In the genomic region with DNA sequence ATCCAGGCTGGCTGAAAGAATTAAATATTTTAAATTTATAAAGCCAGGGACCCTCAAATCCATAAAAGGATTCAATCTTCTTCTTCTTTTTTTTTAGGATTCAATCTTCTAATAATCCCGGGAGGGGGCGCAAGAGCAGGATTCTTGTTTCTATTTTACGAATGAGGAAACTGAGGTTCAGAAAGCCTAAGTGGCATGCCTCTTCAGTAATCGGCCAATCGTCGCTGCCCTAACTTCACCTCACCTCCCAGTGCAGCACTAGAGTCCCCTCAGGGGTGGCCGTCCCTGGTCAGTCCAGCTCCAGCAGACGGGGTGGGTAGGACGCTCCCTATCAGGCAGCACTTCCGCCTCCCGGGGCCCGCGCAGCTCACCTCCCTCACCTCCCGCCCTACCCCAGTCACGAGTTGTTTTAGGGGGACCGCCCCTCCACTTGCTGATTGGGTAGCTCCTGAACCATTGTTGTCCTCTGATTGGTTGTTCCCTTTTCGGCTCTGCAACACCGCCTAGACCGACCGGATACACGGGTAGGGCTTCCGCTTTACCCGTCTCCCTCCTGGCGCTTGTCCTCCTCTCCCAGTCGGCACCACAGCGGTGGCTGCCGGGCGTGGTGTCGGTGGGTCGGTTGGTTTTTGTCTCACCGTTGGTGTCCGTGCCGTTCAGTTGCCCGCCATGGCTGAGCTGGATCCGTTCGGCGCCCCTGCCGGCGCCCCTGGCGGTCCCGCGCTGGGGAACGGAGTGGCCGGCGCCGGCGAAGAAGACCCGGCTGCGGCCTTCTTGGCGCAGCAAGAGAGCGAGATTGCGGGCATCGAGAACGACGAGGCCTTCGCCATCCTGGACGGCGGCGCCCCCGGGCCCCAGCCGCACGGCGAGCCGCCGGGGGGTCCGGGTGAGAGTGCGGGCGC, we compare ENCODE assay signal across 8 cellular contexts. TPM values are rescaled to one million over a fixed set of nuclear protein-coding genes. Genes with fewer than 3 reads are reported as not detected.
A peak's percentile ranks its signal among the peaks of the same experiment; 100 is the strongest.
DNase-seq lines count a peak whose midpoint lies in the region; ATAC-seq and TF ChIP-seq lines count a peak whose summit lies in the region.

A gene with protein sequence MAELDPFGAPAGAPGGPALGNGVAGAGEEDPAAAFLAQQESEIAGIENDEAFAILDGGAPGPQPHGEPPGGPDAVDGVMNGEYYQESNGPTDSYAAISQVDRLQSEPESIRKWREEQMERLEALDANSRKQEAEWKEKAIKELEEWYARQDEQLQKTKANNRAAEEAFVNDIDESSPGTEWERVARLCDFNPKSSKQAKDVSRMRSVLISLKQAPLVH (plus strand): TSS at position 534 of the 902 bp plus-strand sequence. CDS start 136 bp downstream, at position 670.

- H3K27me3 ChIP-seq in lung (ENCODE audit: control insufficient read depth, insufficient read depth) = no peaks in the 10 kb centered on the region

- no peaks in the 10 kb centered on the region for H3K9me3 ChIP-seq in lung (ENCODE audit: control insufficient read depth in 2 of 2, insufficient read depth in 1 of 2, low read length in 1 of 2)

- H3K4me3 ChIP-seq in lung = peak within 1 kb of the TSS; percentile 92

- peak; percentile 97 for DNase-seq in COR-L47 (lab: John Stamatoyannopoulos, UW)
- DNase-seq in GM20000 (ENCODE audit: low spot score) = peak; percentile 99
- peak; percentile 95 for DNase-seq in HT-29 (ENCODE audit: low spot score)
- DNase-seq in NK-92 treated with Interleukin-12 subunit alpha and Interleukin-12 subunit beta, amount 100 ng/mL, for 24 hours (lab: John Stamatoyannopoulos, UW) = peak; percentile 95
- DNase-seq in activated CD8-positive, alpha-beta memory T cell treated with anti-CD3 and anti-CD28 coated beads for 24 hours = peak; percentile 94
- DNase-seq in effector CD8-positive, alpha-beta T cell (lab: John Stamatoyannopoulos, UW) = peak; percentile 92
- peak; percentile 98 for DNase-seq in lung (ENCODE audit: low spot score)
- peak; percentile 74 to 90 (median 86) for DNase-seq in stimulated activated CD4-positive, alpha-beta T cell treated with anti-CD3 and anti-CD28 coated beads, TNF-alpha, amount 100 ng/mL, for 4 hours (ENCODE audit: low read depth in 3 of 3)

- peak; percentile 96 for ATAC-seq in lung (ENCODE audit: insufficient read depth, low FRiP score)

- 0% methylated on average over 68 of the region's 68 CpGs for WGBS in lung, 2 donors

- H3K36me3 ChIP-seq in lung (ENCODE audit: control insufficient read depth in 2 of 2, insufficient read depth in 2 of 2, low read length in 2 of 2) = no peaks in the 10 kb centered on the region

- TF ChIP-seq CTCF in GM20000 (IDR thresholded peaks at IDR 0.05; ENCODE audit: extremely low read depth, missing control alignments) (no peak), lung (IDR thresholded peaks at IDR 0.05; ENCODE audit: control extremely low read depth, extremely low read depth) (no peak)

- H3K27ac ChIP-seq in lung (ENCODE audit: low read depth in 1 of 2, low read length in 1 of 2) = peak within 1 kb of the TSS; percentile 97 to 98

- H3K4me1 ChIP-seq in lung (ENCODE audit: control insufficient read depth in 2 of 2, insufficient read depth in 2 of 2, low read length in 2 of 2) = peaks cover 7 to 19% of the 10 kb centered on the region in 2 donors

RNA-seq across cellular contexts. Expression of the gene that starts here (rescaled TPM):
- 273 and 289 TPM in 2 replicates for total RNA-seq in HT-29 (2014; rRNA removed; shearing (Covaris generic))
- 100 to 1,000 TPM; 143 to 195 TPM for total RNA-seq in lung
- polyA plus RNA-seq in lung = 100 to 1,000 TPM; 145 to 269 TPM

Comparison
In these comparisons a context has a peak if more than half of its experiments do, and no peak if none do; other contexts are left out.
1. Peak in every context shown above with its lines: DNase-seq, ATAC-seq, H3K4me3 ChIP-seq and H3K27ac ChIP-seq.